In genomic region chr6:11575408-11576033, GRCh38 we compare ENCODE assay signal across 1 cellular context.
A peak's percentile ranks its signal among the peaks of the same experiment; 100 is the strongest.
TF ChIP-seq lines count a peak whose summit lies in the region.

No MANE protein-coding gene starts in this region.

TF ChIP-seq in HepG2, 621 proteins besides CTCF, POLR2A, EP300 and RAD21 (continued from another document and continues in another):
- peak; percentile 70 for TF ChIP-seq JARID2 (CRISPR knock-in tag; IDR thresholded peaks at IDR 0.05; ENCODE audit: insufficient replicate concordance)
- TF ChIP-seq ARID5B (CRISPR knock-in tag; IDR thresholded peaks at IDR 0.05), result peak; percentile 81
- TF ChIP-seq MLX (CRISPR knock-in tag; IDR thresholded peaks at IDR 0.05), result 0 out of 2 replicates have a peak, but pooled peaks have one; percentile 20
- peak; percentile 52; the same call in 1 of the 2 replicates for TF ChIP-seq DRAP1 (CRISPR knock-in tag; IDR thresholded peaks at IDR 0.05)
- TF ChIP-seq HNF1A (IDR thresholded peaks at IDR 0.05; ENCODE audit: low read depth), result no peak
- no peak; the same call in 1 of the 2 replicates for TF ChIP-seq HNF1A (CRISPR knock-in tag; IDR thresholded peaks at IDR 0.05; ENCODE audit: borderline replicate concordance)
- no peak for TF ChIP-seq ZNF549 (CRISPR knock-in tag; IDR thresholded peaks at IDR 0.05)
- peak; percentile 48; the same call in 1 of the 2 replicates for TF ChIP-seq GZF1 (CRISPR knock-in tag; IDR thresholded peaks at IDR 0.05)
- no peak for TF ChIP-seq TBX2 (CRISPR knock-in tag; IDR thresholded peaks at IDR 0.05; ENCODE audit: borderline replicate concordance)
- TF ChIP-seq MAZ (IDR thresholded peaks at IDR 0.05; ENCODE audit: borderline replicate concordance, low read depth, low read length), result no peak
- 0 out of 2 replicates have a peak, but pooled peaks have one; percentile 29 for TF ChIP-seq MAZ (CRISPR knock-in tag; IDR thresholded peaks at IDR 0.05; ENCODE audit: low read depth)
- no peak for TF ChIP-seq NFRKB (IDR thresholded peaks at IDR 0.05)
- no peak for TF ChIP-seq ELK4 (CRISPR knock-in tag; IDR thresholded peaks at IDR 0.05; ENCODE audit: borderline replicate concordance)
- no peak for TF ChIP-seq SYNCRIP (IDR thresholded peaks at IDR 0.05; ENCODE audit: insufficient read depth, low read depth, low read length)
- no peak for TF ChIP-seq SUZ12 (IDR thresholded peaks at IDR 0.05; ENCODE audit: low read depth, low read length)
- no peak for TF ChIP-seq CBFB (CRISPR knock-in tag; IDR thresholded peaks at IDR 0.05)
- TF ChIP-seq NFE2 (CRISPR knock-in tag; IDR thresholded peaks at IDR 0.05), result no peak
- peak; percentile 56; the same call in 1 of the 2 replicates for TF ChIP-seq ZBTB20 (CRISPR knock-in tag; IDR thresholded peaks at IDR 0.05; ENCODE audit: borderline replicate concordance, low read depth)
- no peak for TF ChIP-seq SMAD1 (CRISPR knock-in tag; IDR thresholded peaks at IDR 0.05; ENCODE audit: borderline replicate concordance, low read depth)
- TF ChIP-seq EEA1 (CRISPR knock-in tag; IDR thresholded peaks at IDR 0.05; ENCODE audit: borderline replicate concordance), result no peak
- TF ChIP-seq SNAI1 (CRISPR knock-in tag; IDR thresholded peaks at IDR 0.05; ENCODE audit: borderline replicate concordance), result no peak
- TF ChIP-seq MTA3 (CRISPR knock-in tag; IDR thresholded peaks at IDR 0.05), result no peak
- TF ChIP-seq PPARG (CRISPR knock-in tag; conservative IDR thresholded peaks at IDR 0.05), result peak; percentile 55; the same call in 1 of the 2 replicates
- TF ChIP-seq DNMT3B (CRISPR knock-in tag; conservative IDR thresholded peaks at IDR 0.05), result no peak
- TF ChIP-seq BCL3 (CRISPR knock-in tag; IDR thresholded peaks at IDR 0.05), result peak; percentile 69; the same call in 1 of the 2 replicates
- no peak for TF ChIP-seq UBTF (CRISPR knock-in tag; IDR thresholded peaks at IDR 0.05)
- TF ChIP-seq ZC3H13 (CRISPR knock-in tag; IDR thresholded peaks at IDR 0.05), result no peak
- no peak for TF ChIP-seq MEIS2 (CRISPR knock-in tag; IDR thresholded peaks at IDR 0.05)
- TF ChIP-seq KDM4B (CRISPR knock-in tag; IDR thresholded peaks at IDR 0.05), result no peak
- TF ChIP-seq TCF7 (IDR thresholded peaks at IDR 0.05; ENCODE audit: low read depth), result no peak
- TF ChIP-seq NBN (conservative IDR thresholded peaks at IDR 0.05), result no peak
- no peak for TF ChIP-seq ZNF318 (CRISPR knock-in tag; IDR thresholded peaks at IDR 0.05)
- 0 out of 2 replicates have a peak, but pooled peaks have one; percentile 36 for TF ChIP-seq NFKBIZ (CRISPR knock-in tag; IDR thresholded peaks at IDR 0.05)
- no peak for TF ChIP-seq ZNF350 (CRISPR knock-in tag; IDR thresholded peaks at IDR 0.05; ENCODE audit: borderline replicate concordance, low read depth)
- 0 out of 2 replicates have a peak, but pooled peaks have one; percentile 48 for TF ChIP-seq ZNF33B (CRISPR knock-in tag; IDR thresholded peaks at IDR 0.05)
